In genomic region chr2:168432565-168433186, GRCh38 we compare ENCODE assay signal across 13 cellular contexts. TPM values are rescaled to one million over a fixed set of nuclear protein-coding genes. Genes with fewer than 3 reads are reported as not detected.
DNase-seq lines count a peak whose midpoint lies in the region; ATAC-seq and TF ChIP-seq lines count a peak whose summit lies in the region.
"Had no signal": no experiment of that assay in that cellular context is flagged by ENCODE, and none has a peak within 500 bp of the region (broad histone marks: within the 10 kb centered on the region; RNA-seq: fewer than 3 reads in every experiment).

No MANE protein-coding gene starts in this region.

- POLR2A ChIA-PET in CD8-positive, alpha-beta memory T cell (lab: Charles Lee): no interaction called here
- POLR2A ChIA-PET in PC-9 (lab: Charles Lee; ENCODE audit: unreplicated experiment): no interaction called here

- no peak overlapping the region for H3K4me3 ChIP-seq in CD8-positive, alpha-beta memory T cell (ENCODE audit: low read length)
- H3K4me3 ChIP-seq in PC-9: no peak overlapping the region
- no peak overlapping the region for H3K4me3 ChIP-seq in tibial artery
- H3K4me3 ChIP-seq in BE2C (ENCODE audit: low read depth, low read length): no peak overlapping the region
- H3K4me3 ChIP-seq: left lung, psoas muscle had no signal

- H3K27ac ChIP-seq in CD8-positive, alpha-beta memory T cell (ENCODE audit: low read depth, low read length): no peak overlapping the region
- H3K27ac ChIP-seq in PC-9 (no peak overlapping the region), tibial artery (no peak overlapping the region)
- H3K27ac ChIP-seq: C4-2B, left lung, psoas muscle had no signal

- peak in 2 of 5 donors; percentile 4 to 62 for DNase-seq in CD8-positive, alpha-beta memory T cell
- DNase-seq in activated naive CD4-positive, alpha-beta T cell treated with anti-CD3 and anti-CD28 coated beads, Interleukin-2, amount 10 ng/mL, durations not matched to agents 7 days and 5 days: peak; percentile 72
- no peak for DNase-seq in PC-9
- no peak for DNase-seq in tibial artery
- DNase-seq in BE2C: no peak
- DNase-seq in cerebellum (ENCODE audit: low spot score): no peak
- DNase-seq: left lung, PC-3, psoas muscle had no signal

- no peaks in the 10 kb centered on the region for H4K20me1 ChIP-seq in PC-9 (ENCODE audit: insufficient read depth)

- H3K36me3 ChIP-seq in CD8-positive, alpha-beta memory T cell (ENCODE audit: insufficient read depth, low read length): no peaks in the 10 kb centered on the region
- H3K36me3 ChIP-seq in PC-9 (ENCODE audit: low read depth): no peaks in the 10 kb centered on the region
- no peaks in the 10 kb centered on the region for H3K36me3 ChIP-seq in tibial artery
- H3K36me3 ChIP-seq in BE2C: no peaks in the 10 kb centered on the region
- H3K36me3 ChIP-seq: left lung had no signal

- H3F3A ChIP-seq in PC-9 (ENCODE audit: insufficient read depth, low read depth): no peaks in the 10 kb centered on the region

- intact Hi-C loops in PC-9 (cut with micrococcal nuclease; ENCODE audit: unreplicated experiment): no loop called here
- intact Hi-C loops in tibial artery (cut with DNase I; ENCODE audit: low total_unique reads): no loop called here

- peaks cover 15 to 28% (median 16%) of the 10 kb centered on the region in 3 donors for H3K4me1 Mint-ChIP-seq in CD8-positive, alpha-beta memory T cell
- peaks cover 53% of the 10 kb centered on the region for H3K4me1 Mint-ChIP-seq in activated naive CD4-positive, alpha-beta T cell treated with anti-CD3 and anti-CD28 coated beads, Interleukin-2, amount 10 ng/mL, durations not matched to agents 7 days and 5 days

- no peaks in the 10 kb centered on the region for H3K9me2 ChIP-seq in PC-9 (ENCODE audit: insufficient read depth)

- no peaks in the 10 kb centered on the region for H3K9me3 Mint-ChIP-seq in CD8-positive, alpha-beta memory T cell
- peaks cover 3% of the 10 kb centered on the region for H3K9me3 Mint-ChIP-seq in activated naive CD4-positive, alpha-beta T cell treated with anti-CD3 and anti-CD28 coated beads, Interleukin-2, amount 10 ng/mL, durations not matched to agents 7 days and 5 days
- H3K9me3 Mint-ChIP-seq: WTC11 had no signal

- no peaks in the 10 kb centered on the region for H3K79me2 ChIP-seq in PC-9 (ENCODE audit: low read depth)

- no peak overlapping the region for H2AFZ ChIP-seq in PC-9

- peaks cover 40% of the 10 kb centered on the region for H3K4me1 ChIP-seq in CD8-positive, alpha-beta memory T cell (ENCODE audit: insufficient read depth, low read length)
- H3K4me1 ChIP-seq in PC-9 (replicated peaks; ENCODE audit: insufficient read depth) (no peaks in the 10 kb centered on the region), tibial artery (no peaks in the 10 kb centered on the region), BE2C (peaks cover 15% of the 10 kb centered on the region)
- H3K4me1 ChIP-seq: left lung, psoas muscle had no signal

- ATAC-seq in GM19395 (IDR thresholded peaks at IDR 0.05; ENCODE audit: unreplicated experiment) (peak; percentile 79), HG03280 (IDR thresholded peaks at IDR 0.05; ENCODE audit: unreplicated experiment) (peak; percentile 65)
- ATAC-seq: left lung, PC-3, psoas muscle, WTC11 had no signal

- H3K4me2 ChIP-seq in PC-9: no peak overlapping the region

- peaks cover 3 to 5% of the 10 kb centered on the region in 2 donors for H3K27me3 Mint-ChIP-seq in CD8-positive, alpha-beta memory T cell
- peaks cover 8% of the 10 kb centered on the region for H3K27me3 Mint-ChIP-seq in activated naive CD4-positive, alpha-beta T cell treated with anti-CD3 and anti-CD28 coated beads, Interleukin-2, amount 10 ng/mL, durations not matched to agents 7 days and 5 days

- H3K9me3 ChIP-seq in CD8-positive, alpha-beta memory T cell (ENCODE audit: low read length): no peaks in the 10 kb centered on the region
- H3K9me3 ChIP-seq in PC-9 (ENCODE audit: insufficient read depth, low read depth) (no peaks in the 10 kb centered on the region), tibial artery (no peaks in the 10 kb centered on the region), BE2C (no peaks in the 10 kb centered on the region)
- H3K9me3 ChIP-seq: left lung, psoas muscle had no signal

- H3K27ac Mint-ChIP-seq in CD8-positive, alpha-beta memory T cell: peak overlapping the region in 4 of 8 donors; percentile 61 to 88 (median 66)
- peak overlapping the region; percentile 77 for H3K27ac Mint-ChIP-seq in activated naive CD4-positive, alpha-beta T cell treated with anti-CD3 and anti-CD28 coated beads, Interleukin-2, amount 10 ng/mL, durations not matched to agents 7 days and 5 days
- H3K27ac Mint-ChIP-seq: WTC11 had no signal

- CTCF ChIA-PET in CD8-positive, alpha-beta memory T cell (lab: Charles Lee): no interaction called here
- CTCF ChIA-PET in activated naive CD4-positive, alpha-beta T cell treated with anti-CD3 and anti-CD28 coated beads, Interleukin-2, amount 10 ng/mL, durations not matched to agents 7 days and 5 days (lab: Charles Lee): interaction anchor here (0.7 kb wide), 1 partner anchor 622 kb away, joined by 3 read pairs; no protein-coding TSS in a partner anchor
- CTCF ChIA-PET in PC-9 (lab: Charles Lee): no interaction called here

- peak overlapping the region in 6 of 7 donors; percentile 1 to 77 (median 34) for H3K4me3 Mint-ChIP-seq in CD8-positive, alpha-beta memory T cell
- no peak overlapping the region for H3K4me3 Mint-ChIP-seq in activated naive CD4-positive, alpha-beta T cell treated with anti-CD3 and anti-CD28 coated beads, Interleukin-2, amount 10 ng/mL, durations not matched to agents 7 days and 5 days
- H3K4me3 Mint-ChIP-seq: WTC11 had no signal

- H3K27me3 ChIP-seq in CD8-positive, alpha-beta memory T cell (ENCODE audit: insufficient read depth, low read length, poor library complexity, severe bottlenecking): no peaks in the 10 kb centered on the region
- no peaks in the 10 kb centered on the region for H3K27me3 ChIP-seq in PC-9 (ENCODE audit: insufficient read depth, low read depth)
- H3K27me3 ChIP-seq in tibial artery: no peaks in the 10 kb centered on the region
- H3K27me3 ChIP-seq in BE2C: no peaks in the 10 kb centered on the region
- H3K27me3 ChIP-seq: left lung had no signal

- H3K36me3 Mint-ChIP-seq in CD8-positive, alpha-beta memory T cell: peaks cover 0 to 3% (median 0%) of the 10 kb centered on the region in 3 donors
- H3K36me3 Mint-ChIP-seq in activated naive CD4-positive, alpha-beta T cell treated with anti-CD3 and anti-CD28 coated beads, Interleukin-2, amount 10 ng/mL, durations not matched to agents 7 days and 5 days: peaks cover 6% of the 10 kb centered on the region
- H3K36me3 Mint-ChIP-seq: WTC11 had no signal

- no peak for TF ChIP-seq CTCF in PC-9 (conservative IDR thresholded peaks at IDR 0.05)
- no peak for TF ChIP-seq CTCF in tibial artery (IDR thresholded peaks at IDR 0.05)
- no peak for TF ChIP-seq CTCF in BE2C (IDR thresholded peaks at IDR 0.05; ENCODE audit: low read depth, low read length)

- no TSS peak for BruUV-seq in PC-9 (replicated peaks; lab: Mats Ljungman, UMichigan)

RNA-seq across cellular contexts. Expression of gene CERS6, which starts 23.4 kb away (rescaled TPM):
- total RNA-seq in CD8-positive, alpha-beta memory T cell: 1 to 10 TPM; 7.7 to 7.8 TPM
- polyA plus RNA-seq in CD8-positive, alpha-beta memory T cell: 3.6 TPM
- total RNA-seq in PC-9 (2021) (7.5 and 8.3 TPM in 2 replicates), cerebellum (73.6 TPM)
- polyA plus RNA-seq in BE2C (2012; ENCODE audit: insufficient read depth, insufficient read length, low read depth): 18.8 TPM
